Comparison of ENCODE assay signal across 15 cellular contexts in genomic region chr14:101709962-101710891, GRCh38. TPM values are rescaled to one million over a fixed set of nuclear protein-coding genes. Genes with fewer than 3 reads are reported as not detected.
A peak's percentile ranks its signal among the peaks of the same experiment; 100 is the strongest.
DNase-seq lines count a peak whose midpoint lies in the region; ATAC-seq and TF ChIP-seq lines count a peak whose summit lies in the region.
"Had no signal": no experiment of that assay in that cellular context is flagged by ENCODE, and none has a peak within 500 bp of the region (broad histone marks: within the 10 kb centered on the region; RNA-seq: fewer than 3 reads in every experiment).

No MANE protein-coding gene starts in this region.

- no peaks in the 10 kb centered on the region for H3K27me3 ChIP-seq in PC-3 (ENCODE audit: low read length)
- H3K27me3 ChIP-seq in esophagus muscularis mucosa, result peaks cover 0 to 18% (median 4%) of the 10 kb centered on the region in 4 donors

- no peak overlapping the region for H2AFZ ChIP-seq in PC-3 (ENCODE audit: low read length)

- 72% methylated on average over 9 of the region's 9 CpGs for whole genome bisulfite sequencing in esophagus muscularis mucosa

- H3K4me2 ChIP-seq in PC-3 (ENCODE audit: low read length), result no peak overlapping the region

- no peak overlapping the region for H3K9ac ChIP-seq in PC-3 (ENCODE audit: low read length)

- H3K4me3 Mint-ChIP-seq in neural crest cell, result no peak overlapping the region
- H3K4me3 Mint-ChIP-seq: CD14-positive monocyte, naive B cell had no signal

- DNase-seq in NCI-H748 (lab: John Stamatoyannopoulos, UW; ENCODE audit: unreplicated experiment) (peak; percentile 64), NCI-H748 treated with DMSO at 0.1 percent for 48 hours (lab: John Stamatoyannopoulos, UW) (no peak), PC-3 (peak; percentile 55), esophagus muscularis mucosa (ENCODE audit: extremely low spot score) (peak; percentile 72), neural crest cell (ENCODE audit: low read depth, low spot score) (no peak), 8988T (no peak)
- no peak for DNase-seq in activated CD4-positive, CD25-positive, alpha-beta regulatory T cell treated with anti-CD3 and anti-CD28 coated beads, Interleukin-2, amount 50 U/mL, for 72 hours
- DNase-seq: anterior cingulate cortex, Kasumi-1, naive B cell, NCI-H1694, NCI-H526, T-helper 1 cell had no signal

- H3K4me3 ChIP-seq in PC-3 (ENCODE audit: low read length), result no peak overlapping the region
- H3K4me3 ChIP-seq in esophagus muscularis mucosa, result no peak overlapping the region

- intact Hi-C loops in PC-3 (cut with micrococcal nuclease) (loop anchor here (10.0 kb wide), 1 partner anchor 185 kb away; no protein-coding TSS in a partner anchor), esophagus muscularis mucosa (cut with DNase I) (no loop called here)

- peaks cover 5% of the 10 kb centered on the region for H3K9me3 Mint-ChIP-seq in neural crest cell

- TF ChIP-seq CTCF in PC-3 (conservative IDR thresholded peaks at IDR 0.05; ENCODE audit: low read depth, low read length) (no peak), esophagus muscularis mucosa (IDR thresholded peaks at IDR 0.05) (no peak), neural crest cell (conservative IDR thresholded peaks at IDR 0.05) (no peak)

- POLR2A ChIA-PET in PC-3 (lab: Charles Lee; ENCODE audit: unreplicated experiment), result interaction anchor here (0.6 kb wide), 1 partner anchor 19 kb away, joined by 3 read pairs; no protein-coding TSS in a partner anchor

- H3K9me3 ChIP-seq in PC-3 (ENCODE audit: low read length) (no peaks in the 10 kb centered on the region), esophagus muscularis mucosa (peaks cover 0 to 8% (median 5%) of the 10 kb centered on the region in 4 donors)

- TF ChIP-seq EP300 in esophagus muscularis mucosa (IDR thresholded peaks at IDR 0.05), result no peak

- no peaks in the 10 kb centered on the region for H4K20me1 ChIP-seq in PC-3 (ENCODE audit: low read length)

- peaks cover 1% of the 10 kb centered on the region for H3K27me3 Mint-ChIP-seq in neural crest cell (ENCODE audit: low read depth)

- H3K4me1 ChIP-seq in PC-3 (ENCODE audit: insufficient read depth, low read length) (peaks cover 22% of the 10 kb centered on the region), esophagus muscularis mucosa (peaks cover 20 to 27% (median 25%) of the 10 kb centered on the region in 4 donors)

- TSS peak; percentile 70 for BruUV-seq in PC-3 (replicated peaks; lab: Mats Ljungman, UMichigan)

- H3K36me3 Mint-ChIP-seq in neural crest cell (ENCODE audit: low read depth), result no peaks in the 10 kb centered on the region
- H3K36me3 Mint-ChIP-seq: naive B cell had no signal

- CTCF ChIA-PET in PC-3 (lab: Charles Lee), result interaction anchor here (0.5 to 1.0 kb wide), 2 partner anchors 50 to 135 kb away, joined by 3 to 4 read pairs; no protein-coding TSS in a partner anchor

- H3K36me3 ChIP-seq in PC-3 (ENCODE audit: low read depth, low read length) (no peaks in the 10 kb centered on the region), esophagus muscularis mucosa (no peaks in the 10 kb centered on the region)

- H3K79me2 ChIP-seq in PC-3 (ENCODE audit: low read length), result no peaks in the 10 kb centered on the region

- H3K27ac ChIP-seq in PC-3 (ENCODE audit: low read length), result peak overlapping the region; percentile 50; the same call in 1 of the 2 replicates
- no peak overlapping the region for H3K27ac ChIP-seq in esophagus muscularis mucosa (replicated peaks in 1 of 4)

- peaks cover 18% of the 10 kb centered on the region for H3K4me1 Mint-ChIP-seq in neural crest cell

- peak overlapping the region; percentile 19 for H3K27ac Mint-ChIP-seq in neural crest cell (ENCODE audit: unreplicated experiment)

- no peaks in the 10 kb centered on the region for H3K9me2 ChIP-seq in PC-3 (replicated peaks; ENCODE audit: low read length)

- ATAC-seq in PC-3 (peak; percentile 37), HG02938 (IDR thresholded peaks at IDR 0.05; ENCODE audit: unreplicated experiment) (no peak)

- no peak for TF ChIP-seq POLR2A in esophagus muscularis mucosa (IDR thresholded peaks at IDR 0.05; ENCODE audit: low read depth)

- no peaks in the 10 kb centered on the region for H3F3A ChIP-seq in PC-3 (ENCODE audit: low read length, unreplicated experiment)

RNA-seq across cellular contexts. Expression of gene PPP2R5C, which starts 51.3 kb away (rescaled TPM):
- total RNA-seq in PC-3 (2014; rRNA removed) (92.9 and 96.1 TPM in 2 replicates), esophagus muscularis mucosa (100 to 1,000 TPM; 103 to 142 (median 131) TPM), neural crest cell (122 and 134 TPM in 2 replicates)

Comparison
In these comparisons a context has a peak if more than half of its experiments do, and no peak if none do; other contexts are left out.
1. DNase-seq: peak in NCI-H748 (single experiment), PC-3 (single experiment) and esophagus muscularis mucosa (single experiment); none in NCI-H748 treated with DMSO at 0.1 percent for 48 hours (single experiment), neural crest cell (single experiment), activated CD4-positive, CD25-positive, alpha-beta regulatory T cell treated with anti-CD3 and anti-CD28 coated beads, Interleukin-2, amount 50 U/mL, for 72 hours (single experiment) and 8988T (single experiment).